In genomic region chr3:152444029-152444641, GRCh38 we compare ENCODE assay signal across 8 cellular contexts.
A peak's percentile ranks its signal among the peaks of the same experiment; 100 is the strongest.
DNase-seq lines count a peak whose midpoint lies in the region; ATAC-seq and TF ChIP-seq lines count a peak whose summit lies in the region.

No MANE protein-coding gene starts in this region.

- no peaks in the 10 kb centered on the region for H3K27me3 ChIP-seq in upper lobe of left lung

- peaks cover 25 to 59% (median 40%) of the 10 kb centered on the region in 4 donors for H3K4me1 ChIP-seq in upper lobe of left lung

- TF ChIP-seq CTCF in GM20000 (IDR thresholded peaks at IDR 0.05; ENCODE audit: extremely low read depth, missing control alignments) (peak; percentile 21), upper lobe of left lung (IDR thresholded peaks at IDR 0.05) (peak; percentile 44 to 80 (median 74))

- no peak for TF ChIP-seq POLR2A in upper lobe of left lung (IDR thresholded peaks at IDR 0.05)

- ATAC-seq in left lobe of liver: peak; percentile 85
- ATAC-seq in upper lobe of left lung (ENCODE audit: low FRiP score in 2 of 2): peak; percentile 61 to 82

- WGBS in upper lobe of left lung, 2 donors: 28 to 30% methylated on average over 8 of the region's 8 CpGs

- no peaks in the 10 kb centered on the region for H3K9me3 ChIP-seq in upper lobe of left lung

- DNase-seq in COR-L47 (lab: John Stamatoyannopoulos, UW) (peak; percentile 44), GM20000 (ENCODE audit: low spot score) (peak; percentile 14), NCI-H774 (lab: John Stamatoyannopoulos, UW) (peak; percentile 35), left lobe of liver (ENCODE audit: low spot score) (no peak), upper lobe of left lung (no peak), amniotic stem cell (lab: John Stamatoyannopoulos, UW) (no peak), NCI-H1048 (lab: John Stamatoyannopoulos, UW) (no peak)
- DNase-seq in central memory CD4-positive, alpha-beta T cell: peak; percentile 14

- peaks cover 0 to 31% (median 4%) of the 10 kb centered on the region in 4 donors for H3K36me3 ChIP-seq in upper lobe of left lung

- H3K4me3 ChIP-seq in upper lobe of left lung: no peak overlapping the region

- TF ChIP-seq EP300 in upper lobe of left lung (IDR thresholded peaks at IDR 0.05): no peak

- H3K27ac ChIP-seq in upper lobe of left lung: peak overlapping the region in 2 of 4 donors; percentile 18 to 55

Comparison
In these comparisons a context has a peak if more than half of its experiments do, and no peak if none do; other contexts are left out.
1. DNase-seq: peak in COR-L47 (single experiment), GM20000 (single experiment), NCI-H774 (single experiment) and central memory CD4-positive, alpha-beta T cell (single experiment); none in left lobe of liver (single experiment), upper lobe of left lung (0 of 2), amniotic stem cell (single experiment) and NCI-H1048 (single experiment).